ENCODE assay signal across 17 cellular contexts in the genomic region with DNA sequence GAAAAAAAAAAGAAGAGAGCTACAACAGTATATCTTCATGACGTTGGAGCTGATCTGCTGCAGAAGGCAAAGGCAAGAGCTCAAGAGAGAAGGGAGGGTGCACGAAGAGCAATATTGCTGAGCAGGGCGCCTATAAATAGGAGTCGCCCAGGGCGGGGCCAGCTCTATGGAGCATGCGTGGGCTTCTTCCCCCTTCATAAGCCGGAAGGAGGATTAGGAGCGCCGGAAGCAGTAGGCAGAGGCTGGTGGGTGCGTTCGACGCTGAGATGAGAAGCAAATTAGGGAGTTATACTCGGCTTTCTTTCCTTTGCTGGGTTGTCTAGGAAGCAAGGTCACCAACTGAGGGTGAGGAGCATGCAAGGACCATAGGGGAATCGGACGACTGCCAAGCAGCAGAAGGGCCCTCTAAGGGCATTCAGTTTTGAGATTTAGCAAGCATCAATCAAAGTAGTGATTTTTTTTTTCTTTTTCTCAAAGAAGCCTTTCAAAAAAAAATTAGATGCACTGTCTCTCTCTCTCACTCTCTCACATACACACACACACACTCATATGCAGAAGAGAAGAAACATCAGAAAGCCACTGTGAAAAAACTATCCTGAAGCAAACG.
DNase-seq lines count a peak whose midpoint lies in the region; ATAC-seq and TF ChIP-seq lines count a peak whose summit lies in the region.
"Had no signal": no experiment of that assay in that cellular context is flagged by ENCODE, and none has a peak within 500 bp of the region (broad histone marks: within the 10 kb centered on the region; RNA-seq: fewer than 3 reads in every experiment).

No MANE protein-coding gene starts in this region.

- in situ Hi-C loops in G401 (cut with HindIII; ENCODE audit: low sequenced_read_pairs): no loop called here

- no peak overlapping the region for H3K27ac ChIP-seq in HEK293 (ENCODE audit: extremely low read depth, low read depth, low read length)
- H3K27ac ChIP-seq: SJSA1 had no signal

- H3K4me1 ChIP-seq in HEK293 (ENCODE audit: control insufficient read depth, insufficient read depth, low read length): no peaks in the 10 kb centered on the region

- no peaks in the 10 kb centered on the region for H3K9me3 ChIP-seq in HEK293 (ENCODE audit: control insufficient read depth, insufficient read depth, low read depth, low read length)
- H3K9me3 ChIP-seq: SJSA1 had no signal

- intact Hi-C loops in left colon (cut with DNase I, micrococcal nuclease): no loop called here

- no peaks in the 10 kb centered on the region for H3K36me3 ChIP-seq in HEK293 (ENCODE audit: control insufficient read depth in 2 of 2, insufficient read depth in 1 of 2, low read length in 2 of 2)
- H3K36me3 ChIP-seq: SJSA1 had no signal

- no peak overlapping the region for H3K4me3 ChIP-seq in HEK293 (ENCODE audit: low read depth, low read length)
- H3K4me3 ChIP-seq: SJSA1 had no signal

- ATAC-seq in left colon: peak; percentile 93
- ATAC-seq: CD8-positive, alpha-beta T cell had no signal

- peak in 31 of 58 donors; percentile 3 to 60 (median 25) for DNase-seq in anterior cingulate cortex (lab: John Stamatoyannopoulos, UW)
- peak; percentile 37 to 53 for DNase-seq in left colon
- peak; percentile 75 for DNase-seq in putamen (ENCODE audit: low spot score)
- DNase-seq in activated naive CD4-positive, alpha-beta T cell treated with Interleukin-2 at 50 U/mL for 16 hours: no peak
- DNase-seq in ureter (ENCODE audit: low spot score): no peak
- DNase-seq in NCI-H446 treated with DMSO at 0.1 percent for 48 hours (lab: John Stamatoyannopoulos, UW): no peak
- no peak for DNase-seq in G401 (ENCODE audit: low spot score)
- DNase-seq: ACHN; CD8-positive, alpha-beta T cell; DMS 273 treated with DMSO at 0.1 percent for 48 hours; HCEC 1CT; NCI-H1048; NCI-H146; NCI-H2081 treated with DMSO at 0.1 percent for 48 hours; NCI-H524 treated with DMSO at 0.1 percent for 48 hours had no signal

- CTCF ChIA-PET in HEK293 (lab: Yijun Ruan, JAX): interaction anchor here (0.6 to 0.7 kb wide), 2 partner anchors 8 to 118 kb away, joined by 3 to 4 read pairs; no protein-coding TSS in a partner anchor

- POLR2A ChIA-PET in HEK293 (lab: Yijun Ruan, JAX): interaction anchor here (0.6 to 0.7 kb wide), 2 partner anchors 116 to 333 kb away, joined by 6 to 8 read pairs; no protein-coding TSS in a partner anchor

- TF ChIP-seq CTCF in HEK293 (tag by site-specific recombination; IDR thresholded peaks at IDR 0.05): no peak

TF ChIP-seq in HEK293, 187 proteins besides CTCF, POLR2A, EP300 and RAD21:
- no peak for TF ChIP-seq ZNF624 (tag by site-specific recombination; IDR thresholded peaks at IDR 0.05)
- TF ChIP-seq, protein P1, sequence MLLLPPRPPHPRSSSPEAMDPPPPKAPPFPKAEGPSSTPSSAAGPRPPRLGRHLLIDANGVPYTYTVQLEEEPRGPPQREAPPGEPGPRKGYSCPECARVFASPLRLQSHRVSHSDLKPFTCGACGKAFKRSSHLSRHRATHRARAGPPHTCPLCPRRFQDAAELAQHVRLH (tag by site-specific recombination; IDR thresholded peaks at IDR 0.05): no peak
- no peak for TF ChIP-seq ZNF37A (tag by site-specific recombination; IDR thresholded peaks at IDR 0.05)
- 0 out of 2 replicates have a peak, but pooled peaks have one; percentile 26 for TF ChIP-seq EGR2 (tag by site-specific recombination; IDR thresholded peaks at IDR 0.05; ENCODE audit: low read depth)
- no peak for TF ChIP-seq ZNF341 (tag by site-specific recombination; IDR thresholded peaks at IDR 0.05; ENCODE audit: low read depth)
- no peak for TF ChIP-seq KLF16 (tag by site-specific recombination; IDR thresholded peaks at IDR 0.05)

Comparison
In these comparisons a context has a peak if more than half of its experiments do, and no peak if none do; other contexts are left out.
1. DNase-seq: peak in anterior cingulate cortex (31 of 58), left colon (2 of 2) and putamen (single experiment); none in activated naive CD4-positive, alpha-beta T cell treated with Interleukin-2 at 50 U/mL for 16 hours (single experiment), ureter (single experiment), NCI-H446 treated with DMSO at 0.1 percent for 48 hours (single experiment) and G401 (single experiment).